In genomic region chr5:169909945-169910344, GRCh38 we compare ENCODE assay signal across 20 cellular contexts.
DNase-seq lines count a peak whose midpoint lies in the region; ATAC-seq, FAIRE-seq and TF ChIP-seq lines count a peak whose summit lies in the region.
"Had no signal": no experiment of that assay in that cellular context is flagged by ENCODE, and none has a peak within 500 bp of the region (broad histone marks: within the 10 kb centered on the region; RNA-seq: fewer than 3 reads in every experiment).

No MANE protein-coding gene starts in this region.

- H3K4me3 Mint-ChIP-seq in stimulated activated naive CD8-positive, alpha-beta T cell treated with anti-CD3 and anti-CD28 coated beads, Interleukin-15, Interleukin-2, amounts not matched to agents 100 ng/mL and 50 ng/mL, for 24 hours = no peak overlapping the region

- H2AK5ac ChIP-seq in mesendoderm (ENCODE audit: low read length) = no peak overlapping the region

- H3K4ac ChIP-seq in mesendoderm (ENCODE audit: low read depth, low read length) = no peak overlapping the region

- H3K23ac ChIP-seq in mesendoderm (ENCODE audit: low read length) = no peak overlapping the region

- peaks cover 5% of the 10 kb centered on the region for H3K4me1 Mint-ChIP-seq in stimulated activated naive CD8-positive, alpha-beta T cell treated with anti-CD3 and anti-CD28 coated beads, Interleukin-15, Interleukin-2, amounts not matched to agents 100 ng/mL and 50 ng/mL, for 24 hours (ENCODE audit: low read depth)

- no peak overlapping the region for H3K18ac ChIP-seq in mesendoderm (ENCODE audit: low read length)

- no peak overlapping the region for H3K4me2 ChIP-seq in mesendoderm (ENCODE audit: low read length)
- H3K4me2 ChIP-seq: A549 had no signal

- H4K8ac ChIP-seq in mesendoderm (ENCODE audit: low read depth, low read length) = no peak overlapping the region

- peak overlapping the region; percentile 45 for H3K27ac Mint-ChIP-seq in stimulated activated naive CD8-positive, alpha-beta T cell treated with anti-CD3 and anti-CD28 coated beads, Interleukin-15, Interleukin-2, amounts not matched to agents 100 ng/mL and 50 ng/mL, for 24 hours

- WGBS in mesendoderm (ENCODE audit: extremely low coverage, insufficient coverage, low lambda C conversion rate) = no CpG with 5 or more reads among the region's 3 CpGs

- no peak overlapping the region for H3K56ac ChIP-seq in mesendoderm (ENCODE audit: low read length)

- peaks cover 15% of the 10 kb centered on the region for H3K36me3 Mint-ChIP-seq in stimulated activated naive CD8-positive, alpha-beta T cell treated with anti-CD3 and anti-CD28 coated beads, Interleukin-15, Interleukin-2, amounts not matched to agents 100 ng/mL and 50 ng/mL, for 24 hours (ENCODE audit: low read depth)

- H3K27me3 Mint-ChIP-seq in stimulated activated naive CD8-positive, alpha-beta T cell treated with anti-CD3 and anti-CD28 coated beads, Interleukin-15, Interleukin-2, amounts not matched to agents 100 ng/mL and 50 ng/mL, for 24 hours = no peaks in the 10 kb centered on the region

- H4K5ac ChIP-seq in mesendoderm (ENCODE audit: low read length) = no peak overlapping the region

- H3K4me1 ChIP-seq in mesendoderm (ENCODE audit: control insufficient read depth, low read depth, low read length) = no peaks in the 10 kb centered on the region
- H3K4me1 ChIP-seq: A549 had no signal

- no peak for ATAC-seq in stimulated activated naive CD8-positive, alpha-beta T cell treated with anti-CD3 and anti-CD28 coated beads, Interleukin-15, Interleukin-2, amounts not matched to agents 100 U/mL and 50 U/mL, for 24 hours
- no peak for ATAC-seq in HG03342 (IDR thresholded peaks at IDR 0.05; ENCODE audit: unreplicated experiment)
- ATAC-seq: A549, SK-N-SH treated with all-trans-retinoic acid at 6 μM for 48 hours had no signal

- no peak overlapping the region for H2BK5ac ChIP-seq in mesendoderm (ENCODE audit: low read length)

- H3K9ac ChIP-seq in mesendoderm (ENCODE audit: low read length) = no peak overlapping the region

- no peaks in the 10 kb centered on the region for H3K79me2 ChIP-seq in mesendoderm (ENCODE audit: control insufficient read depth, insufficient read depth, low read length)

- no peak overlapping the region for H2BK120ac ChIP-seq in mesendoderm (ENCODE audit: low read depth, low read length)

- no peak overlapping the region for H3K27ac ChIP-seq in mesendoderm (ENCODE audit: low read depth, low read length)
- H3K27ac ChIP-seq: A549, HL-60 had no signal

- no peaks in the 10 kb centered on the region for H3K9me3 Mint-ChIP-seq in stimulated activated naive CD8-positive, alpha-beta T cell treated with anti-CD3 and anti-CD28 coated beads, Interleukin-15, Interleukin-2, amounts not matched to agents 100 ng/mL and 50 ng/mL, for 24 hours

- no peak for FAIRE-seq in D721Med (lab: Jason Lieb, UNC)
- FAIRE-seq: A549, GM19239, RCC 7860 had no signal

- no peak overlapping the region for H3K4me3 ChIP-seq in mesendoderm (ENCODE audit: low read length)
- H3K4me3 ChIP-seq: A549 had no signal

- no peaks in the 10 kb centered on the region for H3K36me3 ChIP-seq in mesendoderm (ENCODE audit: control insufficient read depth, insufficient read depth, low read length)

- no peaks in the 10 kb centered on the region for H3K27me3 ChIP-seq in mesendoderm (ENCODE audit: insufficient read depth, low read length, poor library complexity)

- no peaks in the 10 kb centered on the region for H3K79me1 ChIP-seq in mesendoderm (ENCODE audit: low read length)

- H2BK15ac ChIP-seq in mesendoderm (replicated peaks; ENCODE audit: low read depth) = no peak overlapping the region

- no peak for DNase-seq in stimulated activated naive CD8-positive, alpha-beta T cell treated with anti-CD3 and anti-CD28 coated beads, Interleukin-15, Interleukin-2, amounts not matched to agents 100 U/mL and 50 U/mL, for 24 hours
- DNase-seq in cerebellum (ENCODE audit: low spot score) (peak; percentile 38), medulla oblongata (ENCODE audit: extremely low spot score) (peak; percentile 50), mesendoderm (no peak), D721Med (ENCODE audit: insufficient read length, low spot score) (no peak), T-helper 9 cell (no peak)
- DNase-seq: H7, NCI-H1105 treated with DMSO at 0.1 percent for 48 hours, NCI-H1694 treated with DMSO at 0.1 percent for 48 hours, NCI-H2107, NCI-H446, NCI-H774, SHP77 had no signal

- no peak for TF ChIP-seq CTCF in D721Med (IDR thresholded peaks at IDR 0.05; ENCODE audit: insufficient read depth, missing control alignments)

Comparison
In these comparisons a context has a peak if more than half of its experiments do, and no peak if none do; other contexts are left out.
1. DNase-seq: peak in cerebellum (single experiment) and medulla oblongata (single experiment); none in stimulated activated naive CD8-positive, alpha-beta T cell treated with anti-CD3 and anti-CD28 coated beads, Interleukin-15, Interleukin-2, amounts not matched to agents 100 U/mL and 50 U/mL, for 24 hours (single experiment), mesendoderm (single experiment), D721Med (single experiment) and T-helper 9 cell (single experiment).